In genomic region chr1:67053535-67053784, GRCh38 we compare ENCODE assay signal across 8 cellular contexts. TPM values are rescaled to one million over a fixed set of nuclear protein-coding genes. Genes with fewer than 3 reads are reported as not detected.
DNase-seq lines count a peak whose midpoint lies in the region; ATAC-seq and TF ChIP-seq lines count a peak whose summit lies in the region.

No MANE protein-coding gene starts in this region.

- peaks cover 23 to 42% (median 29%) of the 10 kb centered on the region in 4 donors for H3K4me1 Mint-ChIP-seq in CD4-positive, CD25-positive, alpha-beta regulatory T cell
- peaks cover 41% of the 10 kb centered on the region for H3K4me1 Mint-ChIP-seq in neural crest cell

- H3K4me3 ChIP-seq in CD4-positive, CD25-positive, alpha-beta regulatory T cell (ENCODE audit: low read depth, low read length) = peak overlapping the region; percentile 96
- H3K4me3 ChIP-seq in fibroblast of villous mesenchyme (ENCODE audit: low read depth, low read length) = peak overlapping the region; percentile 88

- peaks cover 12% of the 10 kb centered on the region for H3K36me3 ChIP-seq in CD4-positive, CD25-positive, alpha-beta regulatory T cell (ENCODE audit: control insufficient read depth, insufficient read depth, low read length)

- ATAC-seq in CD4-positive, CD25-positive, alpha-beta regulatory T cell (ENCODE audit: low read depth in 2 of 2) = peak; percentile 25 to 35
- peak; percentile 41 for ATAC-seq in GM19397 (IDR thresholded peaks at IDR 0.05; ENCODE audit: unreplicated experiment)
- peak; percentile 35 for ATAC-seq in HG03439 (IDR thresholded peaks at IDR 0.05; ENCODE audit: unreplicated experiment)

- H3K4me1 ChIP-seq in CD4-positive, CD25-positive, alpha-beta regulatory T cell (ENCODE audit: control insufficient read depth, insufficient read depth, low read length, poor library complexity, severe bottlenecking) = peaks cover 28% of the 10 kb centered on the region

- DNase-seq in CD4-positive, CD25-positive, alpha-beta regulatory T cell = peak in 1 of 3 donors; percentile 24
- DNase-seq in activated T-helper 1 cell treated with Interleukin-2 at 50 U/mL for 16 hours (ENCODE audit: low read depth) = peak; percentile 13
- DNase-seq in fibroblast of villous mesenchyme (ENCODE audit: low read depth) = peak; percentile 68
- DNase-seq in neural crest cell (ENCODE audit: low read depth, low spot score) = peak; percentile 36
- DNase-seq in occipital lobe (lab: John Stamatoyannopoulos, UW) = no peak
- DNase-seq in EL = no peak

- TF ChIP-seq CTCF in fibroblast of villous mesenchyme (IDR thresholded peaks at IDR 0.05; ENCODE audit: insufficient read depth, low read depth, low read length) (no peak), neural crest cell (conservative IDR thresholded peaks at IDR 0.05) (no peak)

- peak overlapping the region; percentile 94 to 96 (median 94) for H3K4me3 Mint-ChIP-seq in CD4-positive, CD25-positive, alpha-beta regulatory T cell
- peak overlapping the region; percentile 91 for H3K4me3 Mint-ChIP-seq in neural crest cell

- no peaks in the 10 kb centered on the region for H3K27me3 ChIP-seq in CD4-positive, CD25-positive, alpha-beta regulatory T cell (ENCODE audit: control insufficient read depth, insufficient read depth, low read length)

- no peaks in the 10 kb centered on the region for H3K27me3 Mint-ChIP-seq in CD4-positive, CD25-positive, alpha-beta regulatory T cell
- no peaks in the 10 kb centered on the region for H3K27me3 Mint-ChIP-seq in neural crest cell (ENCODE audit: low read depth)

- peak overlapping the region; percentile 89 to 96 (median 93) for H3K27ac Mint-ChIP-seq in CD4-positive, CD25-positive, alpha-beta regulatory T cell
- no peak overlapping the region for H3K27ac Mint-ChIP-seq in neural crest cell (ENCODE audit: unreplicated experiment)

- peak overlapping the region; percentile 95 for H3K27ac ChIP-seq in CD4-positive, CD25-positive, alpha-beta regulatory T cell (ENCODE audit: insufficient read depth, low read length, poor library complexity, severe bottlenecking)

- no peaks in the 10 kb centered on the region for H3K9me3 ChIP-seq in CD4-positive, CD25-positive, alpha-beta regulatory T cell (ENCODE audit: control insufficient read depth in 2 of 2, low read length in 2 of 2)

- peaks cover 0 to 1% (median 0%) of the 10 kb centered on the region in 7 donors for H3K9me3 Mint-ChIP-seq in CD4-positive, CD25-positive, alpha-beta regulatory T cell
- no peaks in the 10 kb centered on the region for H3K9me3 Mint-ChIP-seq in neural crest cell

- H3K36me3 Mint-ChIP-seq in CD4-positive, CD25-positive, alpha-beta regulatory T cell = peaks cover 14% of the 10 kb centered on the region
- peaks cover 2% of the 10 kb centered on the region for H3K36me3 Mint-ChIP-seq in neural crest cell (ENCODE audit: low read depth)

RNA-seq across cellular contexts. Expression of gene SLC35D1, which starts 0.5 kb away (rescaled TPM):
- 16.7 TPM for total RNA-seq in CD4-positive, CD25-positive, alpha-beta regulatory T cell
- polyA plus RNA-seq in CD4-positive, CD25-positive, alpha-beta regulatory T cell = 1 to 10 TPM; 5.3 to 9.4 (median 7.0) TPM
- total RNA-seq in fibroblast of villous mesenchyme (18.4 and 25.0 TPM in 2 replicates), neural crest cell (11.8 and 12.3 TPM in 2 replicates), occipital lobe (13.6 TPM)

Comparison
In these comparisons a context has a peak if more than half of its experiments do, and no peak if none do; other contexts are left out.
1. DNase-seq: peak in activated T-helper 1 cell treated with Interleukin-2 at 50 U/mL for 16 hours (single experiment), fibroblast of villous mesenchyme (single experiment) and neural crest cell (single experiment); none in occipital lobe (single experiment) and EL (single experiment).
2. Peak in every context shown above with its lines, with median percentiles within 50 percentile points of each other: ATAC-seq.